Comparison of ENCODE assay signal across 10 cellular contexts in the genomic region with DNA sequence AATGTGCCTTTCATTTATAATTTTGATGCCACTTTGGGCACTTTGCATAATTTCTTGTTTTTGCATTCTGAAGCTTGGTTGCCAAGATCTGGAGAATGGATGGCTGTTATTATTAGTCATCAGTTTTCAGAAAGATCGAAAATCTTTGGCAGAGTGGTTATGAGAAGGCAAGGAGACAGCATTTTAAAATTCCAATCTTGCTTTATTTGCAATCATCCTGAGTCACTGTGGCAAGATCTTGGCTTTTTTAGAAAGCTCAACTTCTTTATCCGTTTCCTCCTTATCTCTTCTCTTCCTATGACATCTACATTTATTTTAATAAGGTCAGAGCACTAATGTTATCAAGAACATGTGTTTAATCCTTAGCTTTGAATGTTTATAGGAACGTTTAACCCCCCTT. TPM values are rescaled to one million over a fixed set of nuclear protein-coding genes. Genes with fewer than 3 reads are reported as not detected.
DNase-seq lines count a peak whose midpoint lies in the region; ATAC-seq and TF ChIP-seq lines count a peak whose summit lies in the region.
"Had no signal": no experiment of that assay in that cellular context is flagged by ENCODE, and none has a peak within 500 bp of the region (broad histone marks: within the 10 kb centered on the region; RNA-seq: fewer than 3 reads in every experiment).

No MANE protein-coding gene starts in this region.

- in situ Hi-C loops in GM13977 (cut with MboI; ENCODE audit: low pct_unique_long_range_greater_than_20kb, low sequenced_read_pairs, unreplicated experiment) = loop anchor here (25.0 kb wide), 1 partner anchor 271 kb away; no protein-coding TSS in a partner anchor

- H3K27me3 ChIP-seq in colonic mucosa (no peaks in the 10 kb centered on the region), mucosa of rectum (ENCODE audit: control insufficient read depth in 2 of 2, insufficient read depth in 2 of 2, low read length in 2 of 2) (no peaks in the 10 kb centered on the region)
- H3K27me3 ChIP-seq: BE2C had no signal

- ATAC-seq in GM21619 (IDR thresholded peaks at IDR 0.05; ENCODE audit: unreplicated experiment) = no peak
- ATAC-seq in GM18520 (IDR thresholded peaks at IDR 0.05; ENCODE audit: unreplicated experiment) = no peak

- H3K9ac ChIP-seq in colonic mucosa (ENCODE audit: low read depth in 2 of 2, low read length in 2 of 2) = no peak overlapping the region
- H3K9ac ChIP-seq in mucosa of rectum (ENCODE audit: low read depth in 1 of 2, low read length in 2 of 2) = no peak overlapping the region
- H3K9ac ChIP-seq: KMS-11 had no signal

- no peaks in the 10 kb centered on the region for H3K9me3 ChIP-seq in colonic mucosa
- H3K9me3 ChIP-seq in mucosa of rectum (ENCODE audit: control insufficient read depth in 2 of 2, low read length in 2 of 2) = no peaks in the 10 kb centered on the region
- H3K9me3 ChIP-seq: BE2C had no signal

- DNase-seq in AG08395 (ENCODE audit: low spot score) (peak; percentile 60), NCI-H226 (peak; percentile 87), colonic mucosa (no peak), T-helper 1 cell (no peak), GM13977 (ENCODE audit: low spot score) (no peak)
- DNase-seq: BE2C had no signal

- H3K4me1 ChIP-seq in colonic mucosa (no peaks in the 10 kb centered on the region), mucosa of rectum (ENCODE audit: control insufficient read depth in 2 of 2, insufficient read depth in 2 of 2, low read length in 2 of 2) (peaks cover 2 to 11% of the 10 kb centered on the region in 2 donors)
- H3K4me1 ChIP-seq: BE2C had no signal

- intact Hi-C loops in colonic mucosa (cut with DNase I) = no loop called here

- peak overlapping the region; percentile 56 for H3K27ac ChIP-seq in colonic mucosa
- H3K27ac ChIP-seq in mucosa of rectum (ENCODE audit: low read depth in 2 of 2, low read length in 2 of 2) = peak overlapping the region; percentile 52 to 58
- H3K27ac ChIP-seq: KMS-11 had no signal

- TF ChIP-seq CTCF in colonic mucosa (IDR thresholded peaks at IDR 0.05) (no peak), GM13977 (IDR thresholded peaks at IDR 0.05; ENCODE audit: extremely low read depth, insufficient read depth, missing control alignments) (no peak)

- H3K4me3 ChIP-seq in colonic mucosa (no peak overlapping the region), mucosa of rectum (ENCODE audit: low read length in 2 of 2) (no peak overlapping the region)

- H3K36me3 ChIP-seq in colonic mucosa = no peaks in the 10 kb centered on the region
- H3K36me3 ChIP-seq in mucosa of rectum (ENCODE audit: control insufficient read depth in 2 of 2, insufficient read depth in 2 of 2, low read length in 2 of 2) = no peaks in the 10 kb centered on the region
- H3K36me3 ChIP-seq: BE2C had no signal

RNA-seq across cellular contexts. Expression of a gene that starts 31.1 kb away (rescaled TPM):
- total RNA-seq in colonic mucosa = 10 to 100 TPM; 23.0 to 38.3 TPM

RNA-seq across cellular contexts. Expression of a gene that starts 33.2 kb away (rescaled TPM):
- total RNA-seq in colonic mucosa = 10 to 100 TPM; 26.1 to 39.5 TPM

Comparison
In these comparisons a context has a peak if more than half of its experiments do, and no peak if none do; other contexts are left out.
1. DNase-seq: peak in AG08395 (single experiment) and NCI-H226 (single experiment); none in colonic mucosa (single experiment), T-helper 1 cell (0 of 5) and GM13977 (single experiment).